ENCODE assay signal across 13 cellular contexts in the genomic region with DNA sequence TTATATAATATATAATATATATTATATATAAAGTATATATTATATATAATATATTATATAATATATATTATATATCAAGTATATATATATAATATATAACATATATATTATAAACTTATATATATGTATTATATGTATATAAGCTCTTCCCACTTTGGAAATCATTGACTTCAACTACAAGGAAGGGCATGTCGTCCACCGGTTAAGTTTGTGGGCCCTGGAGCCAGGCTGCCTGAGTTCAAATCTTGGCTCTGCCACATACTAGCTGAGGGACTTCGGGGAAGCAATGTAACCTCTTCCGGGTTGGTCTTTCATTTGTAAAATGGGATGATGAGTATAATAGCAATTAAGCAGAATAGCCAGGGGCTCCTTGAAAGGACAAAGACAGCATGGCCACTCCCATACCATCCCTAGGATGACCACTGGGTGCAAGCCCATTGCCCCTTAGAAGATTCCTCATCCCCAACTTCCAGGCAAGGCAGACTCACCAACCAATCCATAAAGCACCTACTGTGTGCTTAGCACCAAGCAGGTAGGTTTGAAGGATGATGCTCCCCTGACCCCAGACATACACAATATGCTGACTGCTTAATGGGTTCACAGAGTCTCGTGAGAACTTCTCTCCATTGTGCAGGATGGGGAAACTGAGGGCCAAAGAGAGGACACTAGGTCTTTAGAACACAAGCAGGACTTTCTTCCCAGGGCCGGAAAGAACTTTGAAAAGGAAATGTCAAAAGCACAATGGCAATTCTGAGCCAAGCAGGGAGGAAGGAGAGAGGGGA.
"Had no signal": no experiment of that assay in that cellular context is flagged by ENCODE, and none has a peak within 500 bp of the region (broad histone marks: within the 10 kb centered on the region; RNA-seq: fewer than 3 reads in every experiment).

No MANE protein-coding gene starts in this region.

- ATAC-seq: activated T-helper 17 cell treated with anti-CD3 and anti-CD28 coated beads, Interleukin-2, amount 50 U/mL, for 72 hours; effector memory CD8-positive, alpha-beta T cell had no signal

- H3K4me1 Mint-ChIP-seq: activated T-helper 17 cell treated with anti-CD3 and anti-CD28 coated beads, Interleukin-2, amount 50 U/mL, for 72 hours; mesothelial cell of epicardium had no signal

- H3K9me3 Mint-ChIP-seq: activated T-helper 17 cell treated with anti-CD3 and anti-CD28 coated beads, Interleukin-2, amount 50 U/mL, for 72 hours; effector memory CD8-positive, alpha-beta T cell had no signal

- H3K4me3 Mint-ChIP-seq: activated T-helper 17 cell treated with anti-CD3 and anti-CD28 coated beads, Interleukin-2, amount 50 U/mL, for 72 hours; effector memory CD8-positive, alpha-beta T cell; mesothelial cell of epicardium had no signal

- H3K9me3 ChIP-seq: adrenal gland, right lobe of liver, transverse colon had no signal

- H3K4me1 ChIP-seq: adrenal gland, transverse colon had no signal

- H3K27ac Mint-ChIP-seq: activated T-helper 17 cell treated with anti-CD3 and anti-CD28 coated beads, Interleukin-2, amount 50 U/mL, for 72 hours; effector memory CD8-positive, alpha-beta T cell; mesothelial cell of epicardium; progenitor cell of endocrine pancreas had no signal

- H3K4me3 ChIP-seq: adrenal gland, right lobe of liver, transverse colon had no signal

- DNase-seq: activated CD4-positive, alpha-beta T cell treated with anti-CD3 and anti-CD28 coated beads for 1 hour; activated CD4-positive, alpha-beta T cell treated with anti-CD3 and anti-CD28 coated beads, Interleukin-2, amount 50 U/mL, for 48 hours; activated naive CD4-positive, alpha-beta T cell treated with anti-CD3 and anti-CD28 coated beads, Interleukin-2, amount 50 U/mL, for 16 hours; central memory CD4-positive, alpha-beta T cell; effector memory CD8-positive, alpha-beta T cell; stimulated activated naive CD4-positive, alpha-beta T cell; substantia nigra; transverse colon had no signal

- H3K36me3 ChIP-seq: adrenal gland, right lobe of liver, transverse colon had no signal

- H3K27me3 ChIP-seq: adrenal gland, right lobe of liver, transverse colon had no signal

- H3K36me3 Mint-ChIP-seq: mesothelial cell of epicardium had no signal

- H3K27ac ChIP-seq: adrenal gland, right lobe of liver, transverse colon had no signal
